ENCODE assay signal across 8 cellular contexts in the genomic region with DNA sequence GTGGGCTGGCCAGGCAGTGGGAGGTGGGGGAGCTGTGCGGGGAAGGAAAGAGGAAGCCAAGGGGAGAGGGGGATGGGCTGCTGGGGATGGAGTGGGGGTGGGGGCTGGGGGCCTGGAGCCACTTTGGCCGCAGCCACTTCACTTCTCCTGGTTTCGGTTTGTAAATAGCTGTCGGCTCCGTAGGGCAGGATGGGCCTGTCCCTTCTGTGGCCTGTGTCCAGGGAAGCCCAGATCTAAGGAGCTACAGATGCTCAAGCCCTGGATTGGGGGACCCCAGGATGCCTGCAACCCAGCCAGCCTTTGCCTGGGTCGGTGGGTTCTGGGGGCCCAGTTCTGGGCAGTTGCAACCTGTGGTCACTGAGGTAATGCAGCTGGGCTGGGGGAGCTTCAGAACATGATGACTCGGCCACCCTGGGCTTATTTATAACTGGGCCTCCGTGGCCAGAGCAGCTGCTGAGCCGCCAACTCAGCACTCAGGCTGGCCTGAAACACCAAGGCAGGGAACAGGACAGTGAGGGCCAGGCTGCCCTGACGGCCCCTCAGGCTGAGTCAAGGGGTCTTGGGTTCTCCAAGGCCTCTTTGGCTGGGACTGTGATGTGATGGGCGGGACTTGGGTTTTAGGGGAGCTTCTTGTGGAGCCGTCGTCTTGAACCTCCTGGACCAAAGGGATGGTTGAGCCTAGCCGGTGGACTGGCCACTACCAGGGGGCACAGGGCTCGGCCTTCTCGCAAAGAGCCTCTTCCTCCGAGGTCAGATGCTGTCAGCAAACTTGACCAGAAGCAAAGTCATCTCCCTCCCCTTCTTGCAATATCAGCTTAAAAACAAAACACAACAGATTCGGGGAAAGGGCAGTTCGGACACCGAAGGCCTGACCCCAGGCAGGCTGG. TPM values are rescaled to one million over a fixed set of nuclear protein-coding genes. Genes with fewer than 3 reads are reported as not detected.
DNase-seq lines count a peak whose midpoint lies in the region; ATAC-seq and TF ChIP-seq lines count a peak whose summit lies in the region.

No MANE protein-coding gene starts in this region.

- no peak overlapping the region for H3K4me3 ChIP-seq in Panc1 (ENCODE audit: low read depth in 2 of 2, low read length in 2 of 2)
- no peak overlapping the region for H3K4me3 ChIP-seq in esophagus (ENCODE audit: low read depth in 1 of 2, low read length in 2 of 2)
- H3K4me3 ChIP-seq in neutrophil (ENCODE audit: low read depth in 1 of 2, low read length in 1 of 2), result peak overlapping the region; percentile 78 to 92
- H3K4me3 ChIP-seq in effector memory CD4-positive, alpha-beta T cell (ENCODE audit: insufficient read depth, low read depth, low read length, poor library complexity, severe bottlenecking), result no peak overlapping the region

- 78 to 79% methylated on average over 20 of the region's 20 CpGs for WGBS in esophagus, 2 donors

- TF ChIP-seq CTCF in Panc1 (IDR thresholded peaks at IDR 0.05), result no peak
- TF ChIP-seq CTCF in neutrophil (IDR thresholded peaks at IDR 0.05), result peak; percentile 14

- 0 out of 2 replicates have a peak, but pooled peaks have one; percentile 34 for ATAC-seq in Panc1
- ATAC-seq in GM18909 (IDR thresholded peaks at IDR 0.05; ENCODE audit: poor library complexity, unreplicated experiment), result no peak
- ATAC-seq in GM21786 (IDR thresholded peaks at IDR 0.05; ENCODE audit: unreplicated experiment), result no peak

- in situ Hi-C loops in Panc1 (cut with HindIII; ENCODE audit: low pct_unique_long_range_greater_than_20kb, low sequenced_read_pairs), result no loop called here

- DNase-seq in EH (ENCODE audit: low read depth) (peak; percentile 65), Panc1 (ENCODE audit: low read depth, low spot score) (no peak), globus pallidus (ENCODE audit: low spot score) (no peak)
- no peak for DNase-seq in effector memory CD4-positive, alpha-beta T cell

- H3K27me3 ChIP-seq in Panc1 (ENCODE audit: control insufficient read depth, insufficient read depth, low read length) (no peaks in the 10 kb centered on the region), esophagus (ENCODE audit: control insufficient read depth in 1 of 2, insufficient read depth in 2 of 2, low read length in 2 of 2) (no peaks in the 10 kb centered on the region), neutrophil (no peaks in the 10 kb centered on the region)
- no peaks in the 10 kb centered on the region for H3K27me3 ChIP-seq in effector memory CD4-positive, alpha-beta T cell (replicated peaks; ENCODE audit: control insufficient read depth, insufficient read depth, low read length, poor library complexity, severe bottlenecking)

- no peaks in the 10 kb centered on the region for H3K36me3 ChIP-seq in Panc1 (ENCODE audit: control insufficient read depth, insufficient read depth, low read length)
- H3K36me3 ChIP-seq in esophagus (ENCODE audit: control insufficient read depth in 2 of 2, insufficient read depth in 2 of 2, low read length in 1 of 2), result no peaks in the 10 kb centered on the region
- H3K36me3 ChIP-seq in neutrophil, result no peaks in the 10 kb centered on the region
- H3K36me3 ChIP-seq in effector memory CD4-positive, alpha-beta T cell (ENCODE audit: control insufficient read depth, insufficient read depth, low read length), result no peaks in the 10 kb centered on the region

- H3K27ac ChIP-seq in Panc1 (ENCODE audit: low read length) (no peak overlapping the region), esophagus (ENCODE audit: low read depth in 2 of 2, low read length in 1 of 2) (peak overlapping the region; percentile 63 to 76), neutrophil (peak overlapping the region; percentile 99)
- no peak overlapping the region for H3K27ac ChIP-seq in effector memory CD4-positive, alpha-beta T cell (ENCODE audit: insufficient read depth, low read length, poor library complexity, severe bottlenecking)

- BruUV-seq in Panc1 (replicated peaks; lab: Mats Ljungman, UMichigan), result no TSS peak

- intact Hi-C loops in Panc1 (cut with micrococcal nuclease; ENCODE audit: unreplicated experiment), result no loop called here

- H3K9me3 ChIP-seq in Panc1 (ENCODE audit: control insufficient read depth, insufficient read depth, low read depth, low read length) (no peaks in the 10 kb centered on the region), esophagus (ENCODE audit: control insufficient read depth in 2 of 2, insufficient read depth in 1 of 2, low read depth in 1 of 2, low read length in 1 of 2) (no peaks in the 10 kb centered on the region), neutrophil (no peaks in the 10 kb centered on the region)
- H3K9me3 ChIP-seq in effector memory CD4-positive, alpha-beta T cell (ENCODE audit: control insufficient read depth, low read length), result no peaks in the 10 kb centered on the region

- no peaks in the 10 kb centered on the region; the same call in 1 of the 2 replicates for H3K4me1 ChIP-seq in Panc1 (ENCODE audit: control insufficient read depth, insufficient read depth, low read length)
- H3K4me1 ChIP-seq in esophagus (ENCODE audit: control insufficient read depth in 2 of 2, insufficient read depth in 2 of 2, low read length in 1 of 2), result peaks cover 2 to 14% of the 10 kb centered on the region in 2 donors
- peaks cover 93 to 94% of the 10 kb centered on the region in 2 experiments for H3K4me1 ChIP-seq in neutrophil (ENCODE audit: control insufficient read depth in 1 of 2, insufficient read depth in 1 of 2, low read depth in 1 of 2, low read length in 1 of 2)
- peaks cover 44% of the 10 kb centered on the region for H3K4me1 ChIP-seq in effector memory CD4-positive, alpha-beta T cell (ENCODE audit: control insufficient read depth, insufficient read depth, low read length, poor library complexity, severe bottlenecking)

- CTCF ChIA-PET in Panc1 (lab: Charles Lee), result interaction anchor here (0.7 kb wide), 1 partner anchor 43 kb away, joined by 4 read pairs; no protein-coding TSS in a partner anchor

- POLR2A ChIA-PET in Panc1 (lab: Charles Lee), result no interaction called here

RNA-seq across cellular contexts. Expression of a gene that starts 15.0 kb away (rescaled TPM):
- total RNA-seq in Panc1 (2021; ENCODE audit: unreplicated experiment), result 50.2 TPM
- polyA plus RNA-seq in Panc1 (2012; ENCODE audit: insufficient read length), result 71.3 TPM
- polyA plus RNA-seq in esophagus, result 10 to 100 TPM; 14.3 to 21.1 TPM

RNA-seq across cellular contexts. Expression of a gene that starts 15.1 kb away (rescaled TPM):
- 0.31 TPM for total RNA-seq in Panc1 (2021; ENCODE audit: unreplicated experiment)
- not detected for polyA plus RNA-seq in Panc1 (2012; ENCODE audit: insufficient read length)
- 1 to 10 TPM; 3.9 to 6.8 TPM for polyA plus RNA-seq in esophagus

RNA-seq across cellular contexts. Expression of a gene that starts 32.8 kb away (rescaled TPM):
- 181 TPM for total RNA-seq in Panc1 (2021; ENCODE audit: unreplicated experiment)
- polyA plus RNA-seq in Panc1 (2012; ENCODE audit: insufficient read length), result 229 TPM
- 100 to 1,000 TPM in 1 of 2 donors, 10 to 100 TPM in 1; 90.3 to 137 TPM for polyA plus RNA-seq in esophagus

RNA-seq across cellular contexts. Expression of a gene that starts 40.9 kb away (rescaled TPM):
- not detected for total RNA-seq in Panc1 (2021; ENCODE audit: unreplicated experiment)
- polyA plus RNA-seq in Panc1 (2012; ENCODE audit: insufficient read length), result not detected
- under 1 TPM; 0.04 to 0.08 TPM for polyA plus RNA-seq in esophagus

RNA-seq across cellular contexts. Expression of a gene that starts 55.5 kb away (rescaled TPM):
- total RNA-seq in Panc1 (2021; ENCODE audit: unreplicated experiment), result 1.8 TPM
- 1.3 TPM for polyA plus RNA-seq in Panc1 (2012; ENCODE audit: insufficient read length)
- under 1 TPM; 0.13 to 0.16 TPM for polyA plus RNA-seq in esophagus

Comparison
In these comparisons a context has a peak if more than half of its experiments do, and no peak if none do; other contexts are left out.
1. H3K27ac ChIP-seq: peak in esophagus (2 of 2) and neutrophil (single experiment); none in Panc1 (single experiment) and effector memory CD4-positive, alpha-beta T cell (single experiment).
2. H3K4me3 ChIP-seq: peak in neutrophil (2 of 2); none in Panc1 (0 of 2), esophagus (0 of 2) and effector memory CD4-positive, alpha-beta T cell (single experiment).